In the genomic region with DNA sequence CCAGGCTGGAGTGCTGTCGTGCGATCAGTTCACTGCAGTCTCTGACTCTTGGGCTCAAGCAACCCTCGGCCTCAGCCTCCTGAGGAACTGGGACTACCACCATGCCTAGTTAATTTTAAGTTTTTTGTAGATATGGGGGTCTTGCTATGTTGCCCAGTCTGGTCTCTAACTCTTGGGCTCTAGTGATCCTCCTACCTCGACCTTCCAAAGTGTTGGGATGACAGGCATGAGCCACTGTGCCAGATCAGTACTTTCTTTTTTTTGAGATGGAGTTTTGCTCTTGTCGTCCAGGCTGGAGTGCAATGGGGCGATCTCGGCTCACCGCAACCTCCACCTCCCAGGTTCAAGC, we compare ENCODE assay signal across 1 cellular context.
TF ChIP-seq lines count a peak whose summit lies in the region.

No MANE protein-coding gene starts in this region.

TF ChIP-seq in K562, 482 proteins besides CTCF, POLR2A, EP300 and RAD21:
- TF ChIP-seq ZNF121 (CRISPR knock-in tag; conservative IDR thresholded peaks at IDR 0.05) = peak; percentile 59; the same call in 1 of the 2 replicates
- TF ChIP-seq, protein P1, sequence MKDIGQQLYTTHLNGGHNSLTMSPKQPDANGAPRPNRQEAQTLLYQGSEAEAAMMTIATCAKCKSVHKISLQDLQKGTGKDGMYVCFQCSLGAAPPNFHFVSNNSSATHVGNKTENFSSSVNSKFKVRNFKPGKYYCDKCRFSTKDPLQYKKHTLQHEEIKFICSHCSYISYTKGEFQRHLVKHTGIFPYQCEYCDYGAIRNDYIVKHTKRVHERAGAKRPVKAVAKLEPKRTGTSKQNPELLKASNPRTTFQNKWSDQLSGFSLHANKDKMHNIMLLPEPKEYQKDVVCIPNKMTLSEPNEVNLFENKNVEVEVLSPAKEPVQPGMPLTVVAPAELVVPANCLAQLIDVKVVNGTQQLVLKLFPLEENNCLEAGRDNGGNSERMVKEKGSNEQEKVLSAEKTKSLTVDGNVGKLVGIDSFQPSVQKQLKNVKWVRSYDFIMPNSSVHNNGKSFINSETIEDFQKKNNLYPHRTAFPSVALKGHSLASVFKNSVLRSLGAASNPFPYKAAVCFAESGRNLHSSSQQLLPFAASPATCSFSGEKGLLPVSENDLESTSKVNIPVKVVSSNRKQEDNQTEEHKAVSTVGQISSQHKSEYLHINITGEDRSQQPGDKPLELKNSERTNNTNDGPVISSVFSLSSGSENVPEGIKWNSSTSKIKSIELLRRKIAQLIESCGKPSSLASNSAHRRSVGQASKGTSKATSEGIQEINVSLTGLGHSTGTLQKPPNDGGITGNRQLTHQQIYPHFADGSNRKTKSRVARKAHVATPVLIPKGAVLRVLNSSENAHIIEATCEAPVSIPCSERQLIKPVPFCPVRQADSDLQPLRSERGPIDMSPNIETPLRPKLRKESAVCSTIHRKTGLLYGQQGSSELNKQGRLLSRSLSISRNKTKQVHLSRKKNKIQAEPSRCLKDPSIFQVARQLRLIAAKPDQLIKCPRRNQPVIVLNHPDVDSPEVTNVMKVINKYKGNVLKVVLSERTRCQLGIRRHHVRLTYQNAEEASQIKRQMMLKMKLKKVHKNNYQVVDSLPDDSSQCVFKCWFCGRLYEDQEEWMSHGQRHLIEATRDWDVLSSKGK (CRISPR knock-in tag; IDR thresholded peaks at IDR 0.05) = no peak
- no peak for TF ChIP-seq MIER1 (IDR thresholded peaks at IDR 0.05; ENCODE audit: low read depth)
